Comparison of ENCODE assay signal across 15 cellular contexts in genomic region chr1:81650741-81651140, GRCh38.
"Had no signal": no experiment of that assay in that cellular context is flagged by ENCODE, and none has a peak within 500 bp of the region (broad histone marks: within the 10 kb centered on the region; RNA-seq: fewer than 3 reads in every experiment).

No MANE protein-coding gene starts in this region.

- H3K27me3 ChIP-seq: gastroesophageal sphincter, neutrophil, tibial nerve, uterus had no signal

- H3K4me3 ChIP-seq: gastroesophageal sphincter, mucosa of descending colon, tibial nerve, uterus had no signal

- H3K9me3 ChIP-seq: gastroesophageal sphincter, mucosa of descending colon, neutrophil, tibial nerve, uterus had no signal

- DNase-seq: activated CD4-positive, alpha-beta T cell treated with anti-CD3 and anti-CD28 coated beads, Interleukin-2, amount 10 ng/mL, durations not matched to agents 24 days and 14 days; activated CD4-positive, CD25-positive, alpha-beta regulatory T cell; activated CD8-positive, alpha-beta memory T cell treated with anti-CD3 and anti-CD28 coated beads, Interleukin-2, amount 50 U/mL, for 48 hours; activated gamma-delta T cell treated with Interleukin-2 at 50 U/mL for 16 hours; activated naive CD8-positive, alpha-beta T cell treated with anti-CD3 and anti-CD28 coated beads for 36 hours; mucosa of descending colon; naive thymus-derived CD8-positive, alpha-beta T cell; posterior cingulate gyrus; stimulated activated CD4-positive, alpha-beta T cell treated with anti-CD3 and anti-CD28 coated beads, Interleukin-4, amount 100 ng/mL, for 24 hours; stimulated activated naive CD4-positive, alpha-beta T cell; uterus had no signal

- H3K27ac ChIP-seq: epithelial cell of prostate, gastroesophageal sphincter, neutrophil, tibial nerve, uterus had no signal

- H3K36me3 ChIP-seq: gastroesophageal sphincter, neutrophil, tibial nerve, uterus had no signal

- H3K4me1 ChIP-seq: uterus had no signal
